In genomic region chrX:112789931-112790330, GRCh38 we compare ENCODE assay signal across 1 cellular context.
TF ChIP-seq lines count a peak whose summit lies in the region.

No MANE protein-coding gene starts in this region.

TF ChIP-seq in HepG2, 621 proteins besides CTCF, POLR2A, EP300 and RAD21 (continues in another document):
- TF ChIP-seq FOXP4 (CRISPR knock-in tag; IDR thresholded peaks at IDR 0.05), result 0 out of 2 replicates have a peak, but pooled peaks have one; percentile 24
- peak; percentile 51; the same call in 1 of the 2 replicates for TF ChIP-seq ZNF331 (CRISPR knock-in tag; IDR thresholded peaks at IDR 0.05)
- TF ChIP-seq ZNF17 (CRISPR knock-in tag; IDR thresholded peaks at IDR 0.05), result no peak
- peak; percentile 71; the same call in 1 of the 2 replicates for TF ChIP-seq MEIS2 (CRISPR knock-in tag; IDR thresholded peaks at IDR 0.05)
- TF ChIP-seq ZSCAN12 (CRISPR knock-in tag; IDR thresholded peaks at IDR 0.05), result no peak
- peak; percentile 86; the same call in 1 of the 2 replicates for TF ChIP-seq RXRA (CRISPR knock-in tag; IDR thresholded peaks at IDR 0.05)
- no peak for TF ChIP-seq TFDP2 (CRISPR knock-in tag; IDR thresholded peaks at IDR 0.05)
- TF ChIP-seq ATF2 (CRISPR knock-in tag; IDR thresholded peaks at IDR 0.05), result peak; percentile 29; the same call in 1 of the 2 replicates
- peak; percentile 96 for TF ChIP-seq SIX1 (CRISPR knock-in tag; IDR thresholded peaks at IDR 0.05; ENCODE audit: borderline replicate concordance)
- TF ChIP-seq SKIL (CRISPR knock-in tag; IDR thresholded peaks at IDR 0.05; ENCODE audit: borderline replicate concordance), result peak; percentile 61; the same call in 1 of the 2 replicates
- no peak for TF ChIP-seq ZNF274 (CRISPR knock-in tag; IDR thresholded peaks at IDR 0.05)
- TF ChIP-seq RXRB (CRISPR knock-in tag; IDR thresholded peaks at IDR 0.05; ENCODE audit: borderline replicate concordance), result peak; percentile 82
- TF ChIP-seq SIX4 (CRISPR knock-in tag; IDR thresholded peaks at IDR 0.05), result peak; percentile 95
- peak; percentile 90 for TF ChIP-seq TBL1XR1 (IDR thresholded peaks at IDR 0.05; ENCODE audit: borderline replicate concordance, low read length, partially characterized antibody)
- 0 out of 2 replicates have a peak, but pooled peaks have one; percentile 45 for TF ChIP-seq HNF1B (CRISPR knock-in tag; IDR thresholded peaks at IDR 0.05)
- TF ChIP-seq IRF2 (CRISPR knock-in tag; IDR thresholded peaks at IDR 0.05), result 0 out of 2 replicates have a peak, but pooled peaks have one; percentile 40
- TF ChIP-seq HDAC2 (CRISPR knock-in tag; IDR thresholded peaks at IDR 0.05), result peak; percentile 70
- TF ChIP-seq FOXO1 (CRISPR knock-in tag; IDR thresholded peaks at IDR 0.05), result 0 out of 2 replicates have a peak, but pooled peaks have one; percentile 12
- no peak for TF ChIP-seq ARNT (IDR thresholded peaks at IDR 0.05)
- TF ChIP-seq SKI (IDR thresholded peaks at IDR 0.05; ENCODE audit: partially characterized antibody), result peak; percentile 73
- no peak for TF ChIP-seq ZBTB37 (CRISPR knock-in tag; IDR thresholded peaks at IDR 0.05)
- peak; percentile 85 for TF ChIP-seq NR2F6 (IDR thresholded peaks at IDR 0.05)
- TF ChIP-seq NR2F6 (CRISPR knock-in tag; IDR thresholded peaks at IDR 0.05), result peak; percentile 93
- no peak for TF ChIP-seq AKAP8 (CRISPR knock-in tag; IDR thresholded peaks at IDR 0.05)
- peak; percentile 33; the same call in 1 of the 2 replicates for TF ChIP-seq FOXA1 (IDR thresholded peaks at IDR 0.05)
- peak; percentile 79 for TF ChIP-seq FOXA1 (CRISPR knock-in tag; IDR thresholded peaks at IDR 0.05)
- TF ChIP-seq ZBTB46 (CRISPR knock-in tag; IDR thresholded peaks at IDR 0.05; ENCODE audit: borderline replicate concordance), result no peak
- peak; percentile 85 for TF ChIP-seq NR2F2 (IDR thresholded peaks at IDR 0.05; ENCODE audit: borderline replicate concordance, low read depth)
- 0 out of 2 replicates have a peak, but pooled peaks have one; percentile 38 for TF ChIP-seq ZGPAT (CRISPR knock-in tag; IDR thresholded peaks at IDR 0.05)
- TF ChIP-seq NR2C2 (CRISPR knock-in tag; IDR thresholded peaks at IDR 0.05; ENCODE audit: borderline replicate concordance), result 0 out of 2 replicates have a peak, but pooled peaks have one; percentile 27
- TF ChIP-seq HNF4A (CRISPR knock-in tag; IDR thresholded peaks at IDR 0.05), result peak; percentile 60
- no peak for TF ChIP-seq CHD2 (IDR thresholded peaks at IDR 0.05; ENCODE audit: low read depth, low read length)
- TF ChIP-seq GLMP (CRISPR knock-in tag; IDR thresholded peaks at IDR 0.05; ENCODE audit: borderline replicate concordance), result no peak
- TF ChIP-seq RERE (CRISPR knock-in tag; IDR thresholded peaks at IDR 0.05; ENCODE audit: low read depth), result 0 out of 2 replicates have a peak, but pooled peaks have one; percentile 41
- TF ChIP-seq HHEX (CRISPR knock-in tag; IDR thresholded peaks at IDR 0.05), result peak; percentile 48; the same call in 1 of the 2 replicates
- peak; percentile 86 to 89 for TF ChIP-seq NR2F1 (CRISPR knock-in tag; IDR thresholded peaks at IDR 0.05)
- no peak for TF ChIP-seq CC2D1A (CRISPR knock-in tag; IDR thresholded peaks at IDR 0.05)
- no peak for TF ChIP-seq SOX6 (IDR thresholded peaks at IDR 0.05)
- 0 out of 2 replicates have a peak, but pooled peaks have one; percentile 30 for TF ChIP-seq SOX6 (CRISPR knock-in tag; IDR thresholded peaks at IDR 0.05)
- 0 out of 2 replicates have a peak, but pooled peaks have one; percentile 40 for TF ChIP-seq KDM6A (CRISPR knock-in tag; IDR thresholded peaks at IDR 0.05; ENCODE audit: low read depth)
- TF ChIP-seq ZNF703 (CRISPR knock-in tag; IDR thresholded peaks at IDR 0.05; ENCODE audit: borderline replicate concordance), result no peak
- TF ChIP-seq GATAD2A (CRISPR knock-in tag; IDR thresholded peaks at IDR 0.05), result 0 out of 2 replicates have a peak, but pooled peaks have one; percentile 27
- peak; percentile 60 for TF ChIP-seq NCOA2 (CRISPR knock-in tag; IDR thresholded peaks at IDR 0.05)
